In the genomic region with DNA sequence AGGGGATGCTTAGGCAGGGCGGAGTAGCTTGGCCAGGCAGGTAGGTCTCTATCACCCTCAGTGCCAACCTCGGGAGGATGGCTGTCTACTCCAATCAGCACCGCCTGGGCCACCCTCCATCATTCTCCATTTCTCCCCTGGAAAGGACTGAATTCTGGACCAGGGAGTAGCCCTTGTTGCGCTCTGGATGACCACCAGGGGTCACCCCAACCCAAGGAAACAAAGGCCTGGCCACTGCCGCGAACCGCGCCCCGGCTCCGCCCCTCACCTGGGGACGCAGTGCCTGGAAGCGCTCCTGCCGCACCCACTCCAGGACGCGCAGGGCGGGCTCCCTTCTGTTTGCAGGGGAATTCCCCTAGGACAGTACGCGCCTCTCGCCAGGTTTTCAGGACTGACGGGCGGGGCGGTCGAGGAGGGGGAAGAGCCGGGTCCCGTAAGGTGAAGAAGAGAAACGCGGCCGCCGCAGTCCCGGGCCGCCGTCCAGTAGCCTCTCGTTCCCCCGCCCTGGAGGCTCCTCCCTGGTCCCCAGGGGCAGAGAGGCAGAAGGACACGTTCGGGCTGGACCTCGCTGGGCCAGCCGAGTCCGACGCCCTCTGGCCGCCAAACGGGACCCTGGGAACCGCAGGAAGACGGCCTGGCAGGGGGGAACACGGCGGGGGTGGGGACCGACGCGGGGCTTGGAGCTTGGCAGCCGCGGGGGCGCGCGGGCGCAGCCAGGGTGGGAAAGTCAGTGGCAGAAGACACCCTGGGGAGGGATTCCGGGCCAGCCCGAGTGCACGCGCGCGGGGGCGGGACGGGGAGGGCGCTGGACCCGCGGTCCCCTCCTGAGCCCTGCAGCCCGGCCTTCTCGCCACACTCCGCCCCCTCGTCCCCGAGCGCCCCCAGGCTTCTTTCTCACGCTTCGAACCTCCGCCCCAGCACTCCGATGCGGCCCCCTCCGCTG, we compare ENCODE assay signal across 8 cellular contexts. TPM values are rescaled to one million over a fixed set of nuclear protein-coding genes. Genes with fewer than 3 reads are reported as not detected.
DNase-seq lines count a peak whose midpoint lies in the region; ATAC-seq and TF ChIP-seq lines count a peak whose summit lies in the region.

No MANE protein-coding gene starts in this region.

- no peaks in the 10 kb centered on the region for H3K36me3 ChIP-seq in Panc1 (ENCODE audit: control insufficient read depth, insufficient read depth, low read length)

- POLR2A ChIA-PET in Panc1 (lab: Charles Lee): interaction anchor here (0.5 kb wide), 1 partner anchor 258 kb away, joined by 3 read pairs; no protein-coding TSS in a partner anchor
- POLR2A ChIA-PET in naive thymus-derived CD8-positive, alpha-beta T cell (lab: Charles Lee): no interaction called here

- intact Hi-C loops in Panc1 (cut with micrococcal nuclease; ENCODE audit: unreplicated experiment): no loop called here
- intact Hi-C loops in activated T-helper 1 cell treated with anti-CD3 and anti-CD28 coated beads, Interleukin-12 subunit alpha, Interleukin-12 subunit beta, Interleukin-2, Interleukin-4 antibody, amounts not matched to agents 30 ng/mL and 10 ng/mL and 1 ng/mL, durations not matched to agents 14 hours and 24 hours and 36 hours (cut with micrococcal nuclease): loop anchor here (1.0 to 5.0 kb wide), 12 partner anchors 8 to 514 kb away; partner anchors contain the start of genes ATP5MG, CD3D, CD3G and UBE4A

- peak; percentile 72 for ATAC-seq in GM21390 (IDR thresholded peaks at IDR 0.05; ENCODE audit: unreplicated experiment)
- peak; percentile 95 for ATAC-seq in Panc1
- peak; percentile 93 to 95 for ATAC-seq in naive thymus-derived CD8-positive, alpha-beta T cell
- ATAC-seq in stimulated activated effector memory CD8-positive, alpha-beta T cell treated with anti-CD3 and anti-CD28 coated beads, Interleukin-12 subunit alpha, Interleukin-12 subunit beta, amount 100 ng/mL, for 72 hours: peak; percentile 94

- no peak overlapping the region for H3K27ac Mint-ChIP-seq in IgD-negative memory B cell
- H3K27ac Mint-ChIP-seq in activated T-helper 1 cell treated with anti-CD3 and anti-CD28 coated beads, Interleukin-12 subunit alpha, Interleukin-12 subunit beta, Interleukin-2, Interleukin-4 antibody, amounts not matched to agents 30 ng/mL and 10 ng/mL and 1 ng/mL, durations not matched to agents 14 hours and 24 hours and 36 hours: peak overlapping the region; percentile 70
- no peak overlapping the region for H3K27ac Mint-ChIP-seq in naive thymus-derived CD8-positive, alpha-beta T cell
- no peak overlapping the region for H3K27ac Mint-ChIP-seq in stimulated activated effector memory CD8-positive, alpha-beta T cell treated with anti-CD3 and anti-CD28 coated beads, Interleukin-12 subunit alpha, Interleukin-12 subunit beta, amount 100 ng/mL, for 72 hours

- TF ChIP-seq CTCF in Panc1 (IDR thresholded peaks at IDR 0.05) (peak; percentile 93), fibroblast of mammary gland (conservative IDR thresholded peaks at IDR 0.05; ENCODE audit: control insufficient read depth, insufficient read depth, low read depth, low read length) (peak; percentile 80)

- in situ Hi-C loops in Panc1 (cut with HindIII; ENCODE audit: low pct_unique_long_range_greater_than_20kb, low sequenced_read_pairs): no loop called here

- H3K4me3 Mint-ChIP-seq in IgD-negative memory B cell: peak overlapping the region; percentile 73 to 89 (median 85)
- peak overlapping the region; percentile 87 for H3K4me3 Mint-ChIP-seq in activated T-helper 1 cell treated with anti-CD3 and anti-CD28 coated beads, Interleukin-12 subunit alpha, Interleukin-12 subunit beta, Interleukin-2, Interleukin-4 antibody, amounts not matched to agents 30 ng/mL and 10 ng/mL and 1 ng/mL, durations not matched to agents 14 hours and 24 hours and 36 hours
- peak overlapping the region; percentile 71 to 91 (median 82) for H3K4me3 Mint-ChIP-seq in naive thymus-derived CD8-positive, alpha-beta T cell
- H3K4me3 Mint-ChIP-seq in stimulated activated effector memory CD8-positive, alpha-beta T cell treated with anti-CD3 and anti-CD28 coated beads, Interleukin-12 subunit alpha, Interleukin-12 subunit beta, amount 100 ng/mL, for 72 hours: peak overlapping the region; percentile 76

- no peaks in the 10 kb centered on the region for H3K4me1 ChIP-seq in Panc1 (ENCODE audit: control insufficient read depth, insufficient read depth, low read length)

- DNase-seq in CMK (ENCODE audit: low read depth) (peak; percentile 66), Panc1 (ENCODE audit: low read depth, low spot score) (peak; percentile 50), fibroblast of mammary gland (ENCODE audit: low read depth) (peak; percentile 52)
- DNase-seq in activated T-helper 1 cell treated with anti-CD3 and anti-CD28 coated beads, Interleukin-12 subunit alpha, Interleukin-12 subunit beta, Interleukin-2, Interleukin-4 antibody, amounts not matched to agents 30 ng/mL and 10 ng/mL and 1 ng/mL, durations not matched to agents 14 hours and 24 hours and 36 hours (ENCODE audit: low spot score): peak; percentile 86
- peak; percentile 76 to 89 (median 84) for DNase-seq in naive thymus-derived CD8-positive, alpha-beta T cell
- peak; percentile 86 to 94 for DNase-seq in stimulated activated effector memory CD8-positive, alpha-beta T cell treated with anti-CD3 and anti-CD28 coated beads, Interleukin-12 subunit alpha, Interleukin-12 subunit beta, amount 100 ng/mL, for 72 hours (ENCODE audit: low spot score in 2 of 2)

- no peaks in the 10 kb centered on the region for H3K9me3 ChIP-seq in Panc1 (ENCODE audit: control insufficient read depth, insufficient read depth, low read depth, low read length)

- H3K36me3 Mint-ChIP-seq in IgD-negative memory B cell: peaks cover 3% of the 10 kb centered on the region
- no peaks in the 10 kb centered on the region for H3K36me3 Mint-ChIP-seq in activated T-helper 1 cell treated with anti-CD3 and anti-CD28 coated beads, Interleukin-12 subunit alpha, Interleukin-12 subunit beta, Interleukin-2, Interleukin-4 antibody, amounts not matched to agents 30 ng/mL and 10 ng/mL and 1 ng/mL, durations not matched to agents 14 hours and 24 hours and 36 hours (ENCODE audit: low read depth)
- no peaks in the 10 kb centered on the region for H3K36me3 Mint-ChIP-seq in naive thymus-derived CD8-positive, alpha-beta T cell
- H3K36me3 Mint-ChIP-seq in stimulated activated effector memory CD8-positive, alpha-beta T cell treated with anti-CD3 and anti-CD28 coated beads, Interleukin-12 subunit alpha, Interleukin-12 subunit beta, amount 100 ng/mL, for 72 hours: no peaks in the 10 kb centered on the region

- BruUV-seq in Panc1 (replicated peaks; lab: Mats Ljungman, UMichigan): no TSS peak

- CTCF ChIA-PET in Panc1 (lab: Charles Lee): interaction anchor here (1.3 kb wide), 1 partner anchor 10 kb away, joined by 4 read pairs; no protein-coding TSS in a partner anchor

- peaks cover 44% of the 10 kb centered on the region for H3K27me3 Mint-ChIP-seq in IgD-negative memory B cell
- H3K27me3 Mint-ChIP-seq in activated T-helper 1 cell treated with anti-CD3 and anti-CD28 coated beads, Interleukin-12 subunit alpha, Interleukin-12 subunit beta, Interleukin-2, Interleukin-4 antibody, amounts not matched to agents 30 ng/mL and 10 ng/mL and 1 ng/mL, durations not matched to agents 14 hours and 24 hours and 36 hours (ENCODE audit: insufficient read depth): peaks cover 48% of the 10 kb centered on the region
- peaks cover 28 to 56% (median 48%) of the 10 kb centered on the region in 5 donors for H3K27me3 Mint-ChIP-seq in naive thymus-derived CD8-positive, alpha-beta T cell

- peaks cover 0 to 4% (median 3%) of the 10 kb centered on the region in 3 donors for H3K4me1 Mint-ChIP-seq in IgD-negative memory B cell
- H3K4me1 Mint-ChIP-seq in activated T-helper 1 cell treated with anti-CD3 and anti-CD28 coated beads, Interleukin-12 subunit alpha, Interleukin-12 subunit beta, Interleukin-2, Interleukin-4 antibody, amounts not matched to agents 30 ng/mL and 10 ng/mL and 1 ng/mL, durations not matched to agents 14 hours and 24 hours and 36 hours (ENCODE audit: low read depth): peaks cover 17% of the 10 kb centered on the region
- H3K4me1 Mint-ChIP-seq in naive thymus-derived CD8-positive, alpha-beta T cell: peaks cover 0 to 4% (median 3%) of the 10 kb centered on the region in 4 donors
- peaks cover 11% of the 10 kb centered on the region for H3K4me1 Mint-ChIP-seq in stimulated activated effector memory CD8-positive, alpha-beta T cell treated with anti-CD3 and anti-CD28 coated beads, Interleukin-12 subunit alpha, Interleukin-12 subunit beta, amount 100 ng/mL, for 72 hours

- H3K27me3 ChIP-seq in Panc1 (ENCODE audit: control insufficient read depth, insufficient read depth, low read length): peaks cover 31% of the 10 kb centered on the region

- no peak overlapping the region for H3K27ac ChIP-seq in Panc1 (ENCODE audit: low read length)

- H3K4me3 ChIP-seq in Panc1 (ENCODE audit: low read depth in 2 of 2, low read length in 2 of 2): peak overlapping the region; percentile 60 to 66
- H3K4me3 ChIP-seq in fibroblast of mammary gland (ENCODE audit: control insufficient read depth, low read depth, low read length): peak overlapping the region; percentile 42

- H3K9me3 Mint-ChIP-seq in IgD-negative memory B cell: no peaks in the 10 kb centered on the region
- H3K9me3 Mint-ChIP-seq in activated T-helper 1 cell treated with anti-CD3 and anti-CD28 coated beads, Interleukin-12 subunit alpha, Interleukin-12 subunit beta, Interleukin-2, Interleukin-4 antibody, amounts not matched to agents 30 ng/mL and 10 ng/mL and 1 ng/mL, durations not matched to agents 14 hours and 24 hours and 36 hours: no peaks in the 10 kb centered on the region
- H3K9me3 Mint-ChIP-seq in naive thymus-derived CD8-positive, alpha-beta T cell: no peaks in the 10 kb centered on the region
- no peaks in the 10 kb centered on the region for H3K9me3 Mint-ChIP-seq in stimulated activated effector memory CD8-positive, alpha-beta T cell treated with anti-CD3 and anti-CD28 coated beads, Interleukin-12 subunit alpha, Interleukin-12 subunit beta, amount 100 ng/mL, for 72 hours

RNA-seq across cellular contexts. Expression of gene SCN4B, which starts 7.1 kb away (rescaled TPM):
- not detected for polyA plus RNA-seq in IgD-negative memory B cell
- total RNA-seq in Panc1 (2021; ENCODE audit: unreplicated experiment): 0.33 TPM
- not detected for polyA plus RNA-seq in Panc1 (2012; ENCODE audit: insufficient read length)
- 0.08 TPM in 1 of 2 replicates, not detected in the other for total RNA-seq in activated T-helper 1 cell treated with anti-CD3 and anti-CD28 coated beads, Interleukin-12 subunit alpha, Interleukin-12 subunit beta, Interleukin-2, Interleukin-4 antibody, amounts not matched to agents 30 ng/mL and 10 ng/mL and 1 ng/mL, durations not matched to agents 14 hours and 24 hours and 36 hours
- total RNA-seq in naive thymus-derived CD8-positive, alpha-beta T cell: not detected
- not detected for polyA plus RNA-seq in naive thymus-derived CD8-positive, alpha-beta T cell

RNA-seq across cellular contexts. Expression of gene SCN2B, which starts 30.9 kb away (rescaled TPM):
- not detected for polyA plus RNA-seq in IgD-negative memory B cell
- total RNA-seq in Panc1 (2021; ENCODE audit: unreplicated experiment): not detected
- polyA plus RNA-seq in Panc1 (2012; ENCODE audit: insufficient read length): not detected
- not detected in 2 replicates for total RNA-seq in activated T-helper 1 cell treated with anti-CD3 and anti-CD28 coated beads, Interleukin-12 subunit alpha, Interleukin-12 subunit beta, Interleukin-2, Interleukin-4 antibody, amounts not matched to agents 30 ng/mL and 10 ng/mL and 1 ng/mL, durations not matched to agents 14 hours and 24 hours and 36 hours
- not detected for total RNA-seq in naive thymus-derived CD8-positive, alpha-beta T cell
- not detected for polyA plus RNA-seq in naive thymus-derived CD8-positive, alpha-beta T cell

RNA-seq across cellular contexts. Expression of gene SMIM35, which starts 58.8 kb away (rescaled TPM):
- 0.38 TPM for polyA plus RNA-seq in IgD-negative memory B cell
- total RNA-seq in Panc1 (2021; ENCODE audit: unreplicated experiment): not detected
- not detected for polyA plus RNA-seq in Panc1 (2012; ENCODE audit: insufficient read length)
- 0.10 and 0.16 TPM in 2 replicates for total RNA-seq in activated T-helper 1 cell treated with anti-CD3 and anti-CD28 coated beads, Interleukin-12 subunit alpha, Interleukin-12 subunit beta, Interleukin-2, Interleukin-4 antibody, amounts not matched to agents 30 ng/mL and 10 ng/mL and 1 ng/mL, durations not matched to agents 14 hours and 24 hours and 36 hours
- total RNA-seq in naive thymus-derived CD8-positive, alpha-beta T cell: under 1 TPM; 0.70 to 0.91 TPM
- polyA plus RNA-seq in naive thymus-derived CD8-positive, alpha-beta T cell: under 1 TPM; 0.15 to 0.68 (median 0.60) TPM
